Comparison of ENCODE assay signal across 32 cellular contexts in the genomic region with DNA sequence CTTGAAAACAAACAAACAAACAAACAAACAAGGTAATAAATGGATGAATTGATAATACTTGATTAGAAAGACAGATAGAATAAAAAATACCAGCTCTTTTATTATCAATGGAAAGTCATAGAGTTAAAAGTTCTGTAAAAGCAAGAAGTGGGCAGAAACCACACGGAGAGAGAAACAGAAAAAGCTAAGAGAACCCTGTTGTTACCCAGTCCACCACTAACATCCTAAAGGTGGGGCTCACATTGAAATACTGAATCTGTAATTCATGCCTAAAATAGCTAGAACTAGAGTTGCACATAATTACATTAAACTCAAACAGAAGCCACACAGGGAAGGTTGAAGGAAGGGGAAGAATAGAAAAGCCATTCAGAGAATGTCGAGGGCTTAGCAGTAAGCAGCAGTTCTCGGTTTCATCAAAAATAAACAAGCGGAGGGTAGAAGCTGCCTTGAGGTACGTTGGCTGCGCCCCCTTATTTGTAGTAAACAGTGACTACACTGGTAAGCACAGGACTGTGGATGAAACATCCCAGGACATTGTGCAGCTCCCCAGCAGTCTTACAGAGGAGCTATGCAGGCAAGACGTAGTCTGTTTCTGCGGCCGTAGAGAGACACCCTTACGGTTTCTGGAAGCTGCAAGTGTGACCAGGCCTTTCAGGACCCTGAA.
"Had no signal": no experiment of that assay in that cellular context is flagged by ENCODE, and none has a peak within 500 bp of the region (broad histone marks: within the 10 kb centered on the region; RNA-seq: fewer than 3 reads in every experiment).

No MANE protein-coding gene starts in this region.

- H3K9ac ChIP-seq: SK-N-SH had no signal

- H3K27me3 ChIP-seq: ascending aorta, cardiac muscle cell had no signal

- H3K4me1 ChIP-seq: ascending aorta had no signal

- H3K27me3 Mint-ChIP-seq: activated CD4-positive, alpha-beta T cell treated with anti-CD3 and anti-CD28 coated beads, Interleukin-2, amount 10 ng/mL, durations not matched to agents 24 days and 14 days; activated CD8-positive, alpha-beta T cell treated with anti-CD3 and anti-CD28 coated beads for 36 hours; activated naive CD8-positive, alpha-beta T cell treated with anti-CD3 and anti-CD28 coated beads for 36 hours; activated T-helper 17 cell treated with anti-CD3 and anti-CD28 coated beads, Interleukin-2, amount 50 U/mL, for 72 hours; central memory CD8-positive, alpha-beta T cell had no signal

- H3K36me3 ChIP-seq: ascending aorta, cardiac muscle cell, SJCRH30 had no signal

- ATAC-seq: activated CD8-positive, alpha-beta T cell treated with anti-CD3 and anti-CD28 coated beads for 36 hours; activated T-cell treated with anti-CD3 and anti-CD28 coated beads, Interleukin-2, amount 50 U/mL, for 72 hours; activated T-helper 17 cell treated with anti-CD3 and anti-CD28 coated beads, Interleukin-2, amount 50 U/mL, for 72 hours; Panc1 had no signal

- H3K27ac ChIP-seq: ascending aorta, cardiac muscle cell, SJCRH30 had no signal

- H3K4me2 ChIP-seq: SK-N-SH had no signal

- H3K27ac Mint-ChIP-seq: activated CD4-positive, alpha-beta T cell treated with anti-CD3 and anti-CD28 coated beads, Interleukin-2, amount 10 ng/mL, durations not matched to agents 24 days and 14 days; activated CD8-positive, alpha-beta T cell treated with anti-CD3 and anti-CD28 coated beads for 36 hours; activated naive CD8-positive, alpha-beta T cell treated with anti-CD3 and anti-CD28 coated beads for 36 hours; activated T-cell treated with anti-CD3 and anti-CD28 coated beads, Interleukin-2, amount 50 U/mL, for 72 hours; activated T-helper 17 cell treated with anti-CD3 and anti-CD28 coated beads, Interleukin-2, amount 50 U/mL, for 72 hours; T-helper 1 cell treated with Interleukin-12 subunit alpha and Interleukin-12 subunit beta and Interleukin-4 antibody, amounts not matched to agents 30 μg/mL and 1 μg/mL, for 36 hours; T-helper 2 cell treated with Interferon-gamma antibody and Interleukin-4, amounts not matched to agents 5 μg/mL and 100 μg/mL, for 36 hours had no signal

- H3K9me3 ChIP-seq: ascending aorta, SJCRH30, SK-N-SH had no signal

- H3K9me3 Mint-ChIP-seq: activated CD4-positive, alpha-beta T cell treated with anti-CD3 and anti-CD28 coated beads, Interleukin-2, amount 10 ng/mL, durations not matched to agents 24 days and 14 days; activated CD8-positive, alpha-beta T cell treated with anti-CD3 and anti-CD28 coated beads for 36 hours; activated naive CD8-positive, alpha-beta T cell treated with anti-CD3 and anti-CD28 coated beads for 36 hours had no signal

- H3K4me3 Mint-ChIP-seq: activated CD4-positive, alpha-beta T cell treated with anti-CD3 and anti-CD28 coated beads, Interleukin-2, amount 10 ng/mL, durations not matched to agents 24 days and 14 days; activated CD8-positive, alpha-beta T cell treated with anti-CD3 and anti-CD28 coated beads for 36 hours; activated naive CD8-positive, alpha-beta T cell treated with anti-CD3 and anti-CD28 coated beads for 36 hours; activated T-cell treated with anti-CD3 and anti-CD28 coated beads, Interleukin-2, amount 50 U/mL, for 72 hours; activated T-helper 17 cell treated with anti-CD3 and anti-CD28 coated beads, Interleukin-2, amount 50 U/mL, for 72 hours; central memory CD8-positive, alpha-beta T cell; T-helper 1 cell treated with Interleukin-12 subunit alpha and Interleukin-12 subunit beta and Interleukin-4 antibody, amounts not matched to agents 30 μg/mL and 1 μg/mL, for 36 hours; T-helper 2 cell treated with Interferon-gamma antibody and Interleukin-4, amounts not matched to agents 5 μg/mL and 100 μg/mL, for 36 hours had no signal

- H3K36me3 Mint-ChIP-seq: activated naive CD8-positive, alpha-beta T cell treated with anti-CD3 and anti-CD28 coated beads for 36 hours had no signal

- DNase-seq: activated CD4-positive, alpha-beta T cell treated with anti-CD3 and anti-CD28 coated beads, Interleukin-2, amount 10 ng/mL, durations not matched to agents 24 days and 14 days; activated CD4-positive, alpha-beta T cell treated with anti-CD3 and anti-CD28 coated beads, Interleukin-2, amount 50 U/mL, for 4 hours; activated CD8-positive, alpha-beta T cell treated with anti-CD3 and anti-CD28 coated beads for 36 hours; activated effector memory CD4-positive, alpha-beta T cell treated with anti-CD3 and anti-CD28 coated beads, Interleukin-2, amount 50 U/mL, for 16 hours; activated naive CD4-positive, alpha-beta T cell; activated naive CD4-positive, alpha-beta T cell treated with anti-CD3 and anti-CD28 coated beads, Interleukin-2, amount 50 U/mL, for 16 hours; activated naive CD8-positive, alpha-beta T cell treated with anti-CD3 and anti-CD28 coated beads for 36 hours; activated T-cell treated with anti-CD3 and anti-CD28 coated beads, Interleukin-2, amount 50 U/mL, for 1 hour; activated T-cell treated with anti-CD3 and anti-CD28 coated beads, Interleukin-2, amount 50 U/mL, for 72 hours; amygdala; MM.1S; NCI-H1092 treated with DMSO at 0.1 percent for 48 hours; NCI-H1417; NCI-H146; NCI-H187 treated with DMSO at 0.1 percent for 48 hours; NCI-H2081; NCI-H2171 treated with DMSO at 0.1 percent for 48 hours; NCI-H2227 treated with DMSO at 0.1 percent for 48 hours; NCI-H446; NCI-H510A treated with DMSO at 0.1 percent for 48 hours; NCI-H526 treated with DMSO at 0.1 percent for 48 hours; NCI-H82; SHP77; SJCRH30; SK-N-SH had no signal

- H3K4me1 Mint-ChIP-seq: activated CD4-positive, alpha-beta T cell treated with anti-CD3 and anti-CD28 coated beads, Interleukin-2, amount 10 ng/mL, durations not matched to agents 24 days and 14 days; activated naive CD8-positive, alpha-beta T cell treated with anti-CD3 and anti-CD28 coated beads for 36 hours; activated T-helper 17 cell treated with anti-CD3 and anti-CD28 coated beads, Interleukin-2, amount 50 U/mL, for 72 hours; central memory CD8-positive, alpha-beta T cell had no signal

- H3K4me3 ChIP-seq: ascending aorta, cardiac muscle cell, SJCRH30 had no signal
